ENCODE assay signal across 8 cellular contexts in the genomic region with DNA sequence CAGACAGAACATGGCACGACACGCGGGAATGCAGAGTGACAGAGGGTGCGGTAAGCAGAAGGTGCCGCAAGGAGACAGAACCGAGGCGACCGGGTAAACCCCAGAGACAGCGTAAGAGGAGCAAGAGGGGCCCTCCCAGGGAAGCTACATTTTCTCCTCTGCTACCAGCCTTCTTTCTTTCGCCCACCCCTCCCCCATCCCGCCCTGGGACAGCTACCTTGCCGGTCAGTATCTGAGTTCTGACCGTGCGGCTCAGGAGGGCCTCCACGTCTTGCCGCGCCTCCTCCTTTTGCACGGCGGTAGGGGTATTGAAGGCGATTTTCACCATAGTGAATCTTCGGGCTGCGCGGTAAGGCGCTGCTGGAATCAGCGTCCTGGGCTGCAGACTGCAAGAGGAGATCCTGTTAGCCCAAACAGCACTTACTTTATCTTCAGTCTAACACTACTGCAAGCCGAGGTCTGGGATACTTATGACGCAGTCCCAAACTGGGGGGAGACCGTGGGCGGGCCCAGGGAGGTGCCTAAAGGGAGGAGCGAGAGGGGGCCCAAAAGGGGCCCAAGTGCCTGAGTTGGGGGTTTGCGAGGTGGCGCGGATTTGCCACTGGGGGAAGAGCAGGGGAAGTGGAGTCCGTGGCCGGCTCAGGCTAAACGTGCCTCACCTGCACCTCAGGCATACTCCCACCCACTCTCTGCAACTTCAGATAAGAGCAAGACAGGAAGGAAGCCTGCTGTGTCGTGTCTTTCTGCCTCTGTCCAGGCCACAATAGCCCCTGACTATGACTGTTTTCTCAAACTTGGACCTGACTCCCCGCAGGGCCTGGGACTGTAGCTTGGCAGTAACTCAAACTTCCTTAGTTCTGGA. TPM values are rescaled to one million over a fixed set of nuclear protein-coding genes. Genes with fewer than 3 reads are reported as not detected.
DNase-seq lines count a peak whose midpoint lies in the region; ATAC-seq and TF ChIP-seq lines count a peak whose summit lies in the region.

A gene (minus strand): TSS at position 447 of the 862 bp plus-strand sequence. CDS start 119 bp downstream, at position 328.

- ATAC-seq in GM18873 (IDR thresholded peaks at IDR 0.05; ENCODE audit: low FRiP score, unreplicated experiment): peak; percentile 53
- peak; percentile 58 for ATAC-seq in HG03095 (IDR thresholded peaks at IDR 0.05; ENCODE audit: unreplicated experiment)

- 0 to 3% methylated on average over 5 to 9 of the region's 38 CpGs for WGBS in mesodermal cell (ENCODE audit: insufficient coverage in 2 of 2), 2 experiments

- H3K4me3 ChIP-seq in choroid plexus epithelial cell (ENCODE audit: low read depth, low read length) (peak within 1 kb of the TSS; percentile 40), mesodermal cell (ENCODE audit: extremely low read depth, insufficient read depth, low read length, poor library complexity, severe bottlenecking) (peak within 1 kb of the TSS; percentile 36)

- H3K4me1 ChIP-seq in mesodermal cell (ENCODE audit: control insufficient read depth, insufficient read depth, low read length, poor library complexity, severe bottlenecking): no peaks in the 10 kb centered on the region

- H3K27ac ChIP-seq in mesodermal cell (ENCODE audit: low read depth, low read length, severe bottlenecking): peak within 1 kb of the TSS; percentile 71

- TF ChIP-seq CTCF in choroid plexus epithelial cell (conservative IDR thresholded peaks at IDR 0.05; ENCODE audit: low read depth, low read length): no peak

- H3K36me3 ChIP-seq in mesodermal cell (ENCODE audit: control insufficient read depth, insufficient read depth, low read length): no peaks in the 10 kb centered on the region

- H3K9me3 ChIP-seq in mesodermal cell (ENCODE audit: control insufficient read depth, low read length): no peaks in the 10 kb centered on the region

- peak; percentile 26 for DNase-seq in activated CD4-positive, CD25-positive, alpha-beta regulatory T cell treated with anti-CD3 and anti-CD28 coated beads, Interleukin-2, amount 50 U/mL, for 16 hours (ENCODE audit: low read depth, low spot score)
- DNase-seq in choroid plexus epithelial cell (ENCODE audit: low read depth): peak; percentile 13
- DNase-seq in stimulated activated CD8-positive, alpha-beta memory T cell treated with anti-CD3 and anti-CD28 coated beads, Interleukin-4, amount 100 ng/mL, for 24 hours (ENCODE audit: low read depth): peak; percentile 42
- DNase-seq in NCI-H526 treated with DMSO at 0.1 percent for 48 hours (lab: John Stamatoyannopoulos, UW): no peak
- no peak for DNase-seq in MV-4-11 (lab: John Stamatoyannopoulos, UW)

RNA-seq across cellular contexts. Expression of the gene that starts here (rescaled TPM):
- 25.7 TPM for polyA plus RNA-seq in mesodermal cell (2013, experiment 1 of 2)
- 20.4 TPM for polyA plus RNA-seq in mesodermal cell (2013, experiment 2 of 2)

Comparison
In these comparisons a context has a peak if more than half of its experiments do, and no peak if none do; other contexts are left out.
1. DNase-seq: peak in activated CD4-positive, CD25-positive, alpha-beta regulatory T cell treated with anti-CD3 and anti-CD28 coated beads, Interleukin-2, amount 50 U/mL, for 16 hours (single experiment), choroid plexus epithelial cell (single experiment) and stimulated activated CD8-positive, alpha-beta memory T cell treated with anti-CD3 and anti-CD28 coated beads, Interleukin-4, amount 100 ng/mL, for 24 hours (single experiment); none in NCI-H526 treated with DMSO at 0.1 percent for 48 hours (single experiment) and MV-4-11 (single experiment).